In the genomic region with DNA sequence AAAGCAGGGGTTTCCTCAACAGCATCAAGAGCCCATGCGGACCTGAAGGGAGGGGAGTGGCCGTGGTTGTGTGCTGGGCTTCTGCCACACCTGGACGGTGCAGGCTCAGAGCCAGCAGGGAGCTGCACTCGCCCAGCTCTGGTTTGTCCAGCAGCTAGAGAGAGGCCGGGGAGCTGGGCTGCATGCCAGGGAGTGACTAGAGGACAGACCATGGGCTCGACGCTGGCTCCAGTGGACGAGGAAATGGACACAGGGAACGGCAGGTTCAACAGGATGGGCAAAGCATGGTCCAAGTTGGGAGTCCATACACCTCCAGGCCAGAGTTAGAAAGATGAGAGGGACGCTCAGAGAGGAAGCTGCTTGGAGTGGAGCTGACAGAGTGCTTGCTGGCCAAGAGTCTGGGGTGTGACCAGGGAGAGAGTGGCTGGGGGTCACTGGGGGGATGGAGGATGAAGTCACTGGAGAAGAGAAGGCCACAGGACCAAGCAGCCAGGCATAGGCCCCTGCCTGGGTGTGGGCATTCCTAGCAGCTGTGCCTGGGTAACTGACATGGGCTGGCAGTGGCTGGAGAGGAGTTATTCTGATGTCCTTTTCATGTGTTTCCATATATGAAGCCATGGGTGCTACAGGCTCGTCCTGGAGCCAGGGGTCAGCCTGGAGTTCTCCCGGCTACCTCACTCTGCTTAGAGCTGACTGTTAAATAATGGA, we compare ENCODE assay signal across 23 cellular contexts. TPM values are rescaled to one million over a fixed set of nuclear protein-coding genes. Genes with fewer than 3 reads are reported as not detected.
A peak's percentile ranks its signal among the peaks of the same experiment; 100 is the strongest.
DNase-seq lines count a peak whose midpoint lies in the region; ATAC-seq and TF ChIP-seq lines count a peak whose summit lies in the region.
"Had no signal": no experiment of that assay in that cellular context is flagged by ENCODE, and none has a peak within 500 bp of the region (broad histone marks: within the 10 kb centered on the region; RNA-seq: fewer than 3 reads in every experiment).

No MANE protein-coding gene starts in this region.

- H2BK120ac ChIP-seq in IMR-90 (ENCODE audit: low read depth, low read length) = no peak overlapping the region

- no peaks in the 10 kb centered on the region for H3K9me2 ChIP-seq in PC-3 (replicated peaks; ENCODE audit: low read length)

- no peak overlapping the region for H4K91ac ChIP-seq in IMR-90 (ENCODE audit: insufficient read depth, low read depth, low read length)

- H2AK5ac ChIP-seq in IMR-90 (ENCODE audit: low read depth, low read length) = no peak overlapping the region

- H2AFZ ChIP-seq in IMR-90 (replicated peaks; ENCODE audit: low read length, poor library complexity) (peak overlapping the region; percentile 16), PC-3 (ENCODE audit: low read length) (no peak overlapping the region), osteoblast (ENCODE audit: low read length) (no peak overlapping the region)

- no peak for TF ChIP-seq POLR2A in IMR-90 (IDR thresholded peaks at IDR 0.05; ENCODE audit: low read depth, low read length)

- no peak overlapping the region for H2AK9ac ChIP-seq in IMR-90 (replicated peaks; ENCODE audit: low read depth, low read length, poor library complexity)

- no peak overlapping the region for H3K14ac ChIP-seq in IMR-90 (replicated peaks; ENCODE audit: low read depth, low read length)

- WGBS in IMR-90 (ENCODE audit: extremely low coverage in 2 of 2, insufficient read length in 1 of 2), 2 experiments = 86% methylated on average over 1 of the region's 12 CpGs; no CpG with 5 or more reads in 1 of the 2 experiments
- 48% methylated on average over 12 of the region's 12 CpGs for whole genome bisulfite sequencing in right cardiac atrium

- H3K27ac ChIP-seq in IMR-90 (ENCODE audit: insufficient read depth, low read length) (no peak overlapping the region), PC-3 (ENCODE audit: low read length) (no peak overlapping the region), right cardiac atrium (ENCODE audit: low read length) (no peak overlapping the region), osteoblast (ENCODE audit: low read depth, low read length) (no peak overlapping the region)
- H3K27ac ChIP-seq: esophagus squamous epithelium, skin epidermis, suprapubic skin had no signal

- intact Hi-C loops in IMR-90 (cut with micrococcal nuclease) = loop anchor here (5.0 kb wide), 1 partner anchor 34 kb away; no protein-coding TSS in a partner anchor
- intact Hi-C loops in PC-3 (cut with micrococcal nuclease) = no loop called here
- intact Hi-C loops in right cardiac atrium (cut with DNase I) = loop anchor here in 1 of 4 donors (10.0 kb wide), 1 partner anchor 277 kb away; the partner anchor contains the start of gene TNIP2

- H4K8ac ChIP-seq in IMR-90 (ENCODE audit: low read depth in 2 of 2, low read length in 2 of 2) = no peak overlapping the region

- H3K9me1 ChIP-seq in IMR-90 (ENCODE audit: insufficient read depth, low read length) = no peaks in the 10 kb centered on the region

- H3K79me1 ChIP-seq in IMR-90 (ENCODE audit: low read depth in 1 of 2, low read length in 2 of 2) = no peaks in the 10 kb centered on the region

- in situ Hi-C loops in IMR-90 (cut with MboI; ENCODE audit: low sequenced_read_pairs) = loop anchor here (25.0 kb wide), 1 partner anchor 269 kb away; the partner anchor contains the start of gene TNIP2

- H3K27me3 ChIP-seq in IMR-90 (ENCODE audit: control insufficient read depth, insufficient read depth, low read length) = peaks cover 36% of the 10 kb centered on the region
- H3K27me3 ChIP-seq in PC-3 (ENCODE audit: low read length) = no peaks in the 10 kb centered on the region
- no peaks in the 10 kb centered on the region for H3K27me3 ChIP-seq in right cardiac atrium (ENCODE audit: control insufficient read depth, insufficient read depth)
- no peaks in the 10 kb centered on the region for H3K27me3 ChIP-seq in osteoblast (ENCODE audit: insufficient read depth, low read length)
- H3K27me3 ChIP-seq: suprapubic skin had no signal

- no peak for TF ChIP-seq RAD21 in IMR-90 (IDR thresholded peaks at IDR 0.05; ENCODE audit: low read length)

- H3K4me3 ChIP-seq in IMR-90 (ENCODE audit: insufficient read depth, low read depth, low read length) (no peak overlapping the region), PC-3 (ENCODE audit: low read length) (no peak overlapping the region), right cardiac atrium (ENCODE audit: low read length) (no peak overlapping the region), osteoblast (ENCODE audit: insufficient read depth, low read length) (no peak overlapping the region)
- H3K4me3 ChIP-seq: esophagus squamous epithelium, skin epidermis, suprapubic skin had no signal

- H4K5ac ChIP-seq in IMR-90 (ENCODE audit: low read depth, low read length) = no peak overlapping the region

- no peak for TF ChIP-seq CTCF in IMR-90 (conservative IDR thresholded peaks at IDR 0.05; ENCODE audit: low read depth, low read length)
- no peak for TF ChIP-seq CTCF in PC-3 (conservative IDR thresholded peaks at IDR 0.05; ENCODE audit: low read depth, low read length)
- no peak for TF ChIP-seq CTCF in osteoblast (IDR thresholded peaks at IDR 0.05; ENCODE audit: extremely low read depth, low read depth, low read length)

- no peak overlapping the region for H3K4ac ChIP-seq in IMR-90 (ENCODE audit: low read depth, low read length)

- H2BK5ac ChIP-seq in IMR-90 (ENCODE audit: low read depth, low read length, poor library complexity, severe bottlenecking) = no peak overlapping the region

- H3K9ac ChIP-seq in IMR-90 (ENCODE audit: low read depth, low read length) (no peak overlapping the region), PC-3 (ENCODE audit: low read length) (no peak overlapping the region)

- no peak overlapping the region for H2BK20ac ChIP-seq in IMR-90 (ENCODE audit: low read depth, low read length)

- CTCF ChIA-PET in IMR-90 (lab: Yijun Ruan, JAX) (no interaction called here), PC-3 (lab: Charles Lee) (interaction anchor here (0.6 kb wide), 1 partner anchor 55 kb away, joined by 3 read pairs; no protein-coding TSS in a partner anchor)

- H3K9me3 ChIP-seq in IMR-90 (ENCODE audit: control insufficient read depth, insufficient read depth, low read length) (no peaks in the 10 kb centered on the region), PC-3 (ENCODE audit: low read length) (no peaks in the 10 kb centered on the region), right cardiac atrium (ENCODE audit: control insufficient read depth, low read length) (no peaks in the 10 kb centered on the region), osteoblast (ENCODE audit: low read depth, low read length) (no peaks in the 10 kb centered on the region)
- H3K9me3 ChIP-seq: esophagus squamous epithelium, suprapubic skin had no signal

- H3K4me1 ChIP-seq in IMR-90 (ENCODE audit: control insufficient read depth, insufficient read depth, low read length) (no peaks in the 10 kb centered on the region), PC-3 (ENCODE audit: insufficient read depth, low read length) (no peaks in the 10 kb centered on the region), right cardiac atrium (ENCODE audit: control insufficient read depth, insufficient read depth, low read length) (no peaks in the 10 kb centered on the region), osteoblast (ENCODE audit: insufficient read depth, low read length) (no peaks in the 10 kb centered on the region)
- H3K4me1 ChIP-seq: esophagus squamous epithelium, suprapubic skin had no signal

- H3K79me2 ChIP-seq in PC-3 (ENCODE audit: low read length) (no peaks in the 10 kb centered on the region), osteoblast (ENCODE audit: insufficient read depth, low read length) (no peaks in the 10 kb centered on the region)

- H3K36me3 ChIP-seq in IMR-90 (ENCODE audit: control insufficient read depth, insufficient read depth, low read length) (no peaks in the 10 kb centered on the region), PC-3 (ENCODE audit: low read depth, low read length) (no peaks in the 10 kb centered on the region), osteoblast (ENCODE audit: insufficient read depth, low read length) (no peaks in the 10 kb centered on the region)
- H3K36me3 ChIP-seq: esophagus squamous epithelium, suprapubic skin had no signal

- DNase-seq in IMR-90 (no peak), PC-3 (peak; percentile 36), right cardiac atrium (peak in 2 of 3 donors; percentile 65), osteoblast (ENCODE audit: insufficient read length, low spot score, missing footprints) (peak; percentile 65), NCI-H446 (lab: John Stamatoyannopoulos, UW) (no peak), NCI-H187 treated with DMSO at 0.1 percent for 48 hours (lab: John Stamatoyannopoulos, UW) (no peak), ecto neural progenitor cell (ENCODE audit: low spot score) (no peak), NCI-H2081 (lab: John Stamatoyannopoulos, UW) (no peak)
- DNase-seq: activated CD4-positive, alpha-beta T cell treated with anti-CD3 and anti-CD28 coated beads, Interleukin-2, amount 50 U/mL, for 48 hours; activated T-cell treated with anti-CD3 and anti-CD28 coated beads, Interleukin-2, amount 50 U/mL, for 4 hours; CD8-positive, alpha-beta memory T cell; esophagus squamous epithelium; MM.1S; NCI-H187; occipital lobe; stimulated activated CD4-positive, alpha-beta T cell treated with anti-CD3 and anti-CD28 coated beads, Interleukin-4, amount 100 ng/mL, for 4 hours; stimulated activated CD8-positive, alpha-beta memory T cell treated with anti-CD3 and anti-CD28 coated beads, Interleukin-4, amount 100 ng/mL, for 48 hours had no signal

- ATAC-seq in IMR-90 (ENCODE audit: low read depth) = peak; percentile 35
- peak; percentile 62 for ATAC-seq in PC-3
- ATAC-seq in right cardiac atrium = peak; percentile 11 to 14
- ATAC-seq: activated T-cell treated with anti-CD3 and anti-CD28 coated beads, Interleukin-2, amount 50 U/mL, for 4 hours had no signal

- no peak overlapping the region for H3K23ac ChIP-seq in IMR-90 (ENCODE audit: low read depth, low read length)

- H4K20me1 ChIP-seq in IMR-90 (ENCODE audit: insufficient read depth, low read length) (no peaks in the 10 kb centered on the region), PC-3 (ENCODE audit: low read length) (no peaks in the 10 kb centered on the region), osteoblast (ENCODE audit: insufficient read depth, low read length) (no peaks in the 10 kb centered on the region)

- H3K4me2 ChIP-seq in IMR-90 (ENCODE audit: low read depth, low read length) (no peak overlapping the region), PC-3 (ENCODE audit: low read length) (no peak overlapping the region), osteoblast (ENCODE audit: insufficient read depth, low read length) (no peak overlapping the region)

- BruUV-seq in IMR-90 (replicated peaks; lab: Mats Ljungman, UMichigan) (no TSS peak), PC-3 (replicated peaks; lab: Mats Ljungman, UMichigan) (no TSS peak)

- dilution Hi-C loops in IMR-90 (cut with HindIII; ENCODE audit: low sequenced_read_pairs, unreplicated experiment) = no loop called here

- H3F3A ChIP-seq in PC-3 (ENCODE audit: low read length, unreplicated experiment) = no peaks in the 10 kb centered on the region

- H3K18ac ChIP-seq in IMR-90 (ENCODE audit: low read depth, low read length) = no peak overlapping the region

- no peak overlapping the region for H2BK15ac ChIP-seq in IMR-90 (ENCODE audit: low read depth, low read length)

- POLR2A ChIA-PET in IMR-90 (lab: Charles Lee; ENCODE audit: unreplicated experiment) = no interaction called here
- POLR2A ChIA-PET in PC-3 (lab: Charles Lee; ENCODE audit: unreplicated experiment) = no interaction called here

- H3K56ac ChIP-seq in IMR-90 (ENCODE audit: extremely low read depth, insufficient read depth, low read length) = no peak overlapping the region

RNA-seq across cellular contexts. Expression of gene HTT-AS, which starts 42.8 kb away (rescaled TPM):
- total RNA-seq in IMR-90 (2012; rRNA removed) (not detected in 2 replicates), PC-3 (2014; rRNA removed) (not detected in 2 replicates), right cardiac atrium (not detected), osteoblast (not detected in 2 replicates)
- polyA plus RNA-seq in IMR-90 (2012; rRNA removed) (not detected in 2 replicates), right cardiac atrium (not detected)
- not detected in 2 replicates for polyA plus RNA-seq in IMR-90 (2012; cell fraction: cytosol; rRNA removed)
- polyA plus RNA-seq in IMR-90 (2012; cell fraction: nucleus; rRNA removed; ENCODE audit: low replicate concordance) = not detected in 2 replicates
- total RNA-seq: activated T-cell treated with anti-CD3 and anti-CD28 coated beads, Interleukin-2, amount 50 U/mL, for 4 hours; CD8-positive, alpha-beta memory T cell; dermis microvascular lymphatic vessel endothelial cell; esophagus squamous epithelium; glomerular endothelial cell; mononuclear cell; occipital lobe; RPMI7951; suprapubic skin had no signal
- polyA plus RNA-seq: CD8-positive, alpha-beta memory T cell had no signal

RNA-seq across cellular contexts. Expression of gene HTT, which starts 43.0 kb away (rescaled TPM):
- 14.3 and 16.1 TPM in 2 replicates for total RNA-seq in IMR-90 (2012; rRNA removed)
- polyA plus RNA-seq in IMR-90 (2012; rRNA removed) = 11.6 and 18.7 TPM in 2 replicates
- polyA plus RNA-seq in IMR-90 (2012; cell fraction: cytosol; rRNA removed) = 6.8 and 7.1 TPM in 2 replicates
- polyA plus RNA-seq in IMR-90 (2012; cell fraction: nucleus; rRNA removed; ENCODE audit: low replicate concordance) = 33.6 and 35.9 TPM in 2 replicates
- 18.4 and 36.3 TPM in 2 replicates for total RNA-seq in PC-3 (2014; rRNA removed)
- 10 to 100 TPM; 19.9 to 25.2 (median 23.4) TPM for total RNA-seq in right cardiac atrium
- 13.0 TPM for polyA plus RNA-seq in right cardiac atrium
- 44.5 and 65.1 TPM in 2 replicates for total RNA-seq in osteoblast

Comparison
In these comparisons a context has a peak if more than half of its experiments do, and no peak if none do; other contexts are left out.
1. DNase-seq: peak in PC-3 (single experiment), right cardiac atrium (2 of 3) and osteoblast (single experiment); none in IMR-90 (single experiment), NCI-H446 (0 of 2), NCI-H187 treated with DMSO at 0.1 percent for 48 hours (single experiment), ecto neural progenitor cell (single experiment) and NCI-H2081 (0 of 2).
2. Peak in every context shown above with its lines, with median percentiles within 50 percentile points of each other: ATAC-seq.